ENCODE assay signal across 1 cellular context in genomic region chr1:15145327-15145726, GRCh38.
TF ChIP-seq lines count a peak whose summit lies in the region.

No MANE protein-coding gene starts in this region.

TF ChIP-seq in HepG2, 621 proteins besides CTCF, POLR2A, EP300 and RAD21 (continued from another document and continues in another):
- TF ChIP-seq NFE2L1 (CRISPR knock-in tag; IDR thresholded peaks at IDR 0.05; ENCODE audit: borderline replicate concordance) (no peak), RBM39 (IDR thresholded peaks at IDR 0.05; ENCODE audit: low read depth, low read length, poor library complexity, severe bottlenecking) (no peak), TFDP1 (CRISPR knock-in tag; IDR thresholded peaks at IDR 0.05; ENCODE audit: borderline replicate concordance) (no peak), ZMYM2 (CRISPR knock-in tag; IDR thresholded peaks at IDR 0.05) (no peak), NFE2 (CRISPR knock-in tag; IDR thresholded peaks at IDR 0.05) (no peak), ZNF552 (CRISPR knock-in tag; IDR thresholded peaks at IDR 0.05; ENCODE audit: borderline replicate concordance) (no peak), ZBTB25 (CRISPR knock-in tag; IDR thresholded peaks at IDR 0.05) (no peak), SRSF9 (IDR thresholded peaks at IDR 0.05; ENCODE audit: borderline replicate concordance, insufficient read depth, low read depth, low read length, poor library complexity, severe bottlenecking) (no peak), GZF1 (CRISPR knock-in tag; IDR thresholded peaks at IDR 0.05) (no peak), ARNT (IDR thresholded peaks at IDR 0.05) (no peak), ZNF430 (CRISPR knock-in tag; IDR thresholded peaks at IDR 0.05) (no peak), SNAI1 (CRISPR knock-in tag; IDR thresholded peaks at IDR 0.05; ENCODE audit: borderline replicate concordance) (no peak), IRF2 (CRISPR knock-in tag; IDR thresholded peaks at IDR 0.05) (peak; percentile 74), ZNF207 (IDR thresholded peaks at IDR 0.05; ENCODE audit: borderline replicate concordance) (no peak), NCOR1 (IDR thresholded peaks at IDR 0.05; ENCODE audit: borderline replicate concordance, low read length) (peak; percentile 93), ZNF281 (CRISPR knock-in tag; IDR thresholded peaks at IDR 0.05; ENCODE audit: borderline replicate concordance) (peak; percentile 53; the same call in 1 of the 2 replicates), KDM4B (CRISPR knock-in tag; IDR thresholded peaks at IDR 0.05) (no peak), MAZ (IDR thresholded peaks at IDR 0.05; ENCODE audit: borderline replicate concordance, low read depth, low read length) (no peak), MAZ (CRISPR knock-in tag; IDR thresholded peaks at IDR 0.05; ENCODE audit: low read depth) (no peak), RBM22 (optimal IDR thresholded peaks at IDR 0.05; ENCODE audit: low read length) (no peak), ZNF160 (CRISPR knock-in tag; IDR thresholded peaks at IDR 0.05) (no peak), TBP (CRISPR knock-in tag; IDR thresholded peaks at IDR 0.05) (no peak), XRCC5 (optimal IDR thresholded peaks at IDR 0.05; ENCODE audit: low read length) (no peak), ZNF749 (CRISPR knock-in tag; IDR thresholded peaks at IDR 0.05; ENCODE audit: borderline replicate concordance) (no peak), CBX1 (IDR thresholded peaks at IDR 0.05; ENCODE audit: low read depth) (no peak), PHF21A (CRISPR knock-in tag; IDR thresholded peaks at IDR 0.05) (peak; percentile 64), ZNF251 (CRISPR knock-in tag; IDR thresholded peaks at IDR 0.05) (no peak), MED13 (CRISPR knock-in tag; IDR thresholded peaks at IDR 0.05) (no peak), E2F1 (CRISPR knock-in tag; IDR thresholded peaks at IDR 0.05) (no peak), ZNF780A (CRISPR knock-in tag; IDR thresholded peaks at IDR 0.05) (no peak), ELK4 (CRISPR knock-in tag; IDR thresholded peaks at IDR 0.05; ENCODE audit: borderline replicate concordance) (no peak), SMYD3 (CRISPR knock-in tag; IDR thresholded peaks at IDR 0.05) (no peak), ZNF264 (CRISPR knock-in tag; IDR thresholded peaks at IDR 0.05) (no peak), ZNF713 (CRISPR knock-in tag; IDR thresholded peaks at IDR 0.05) (no peak), HNRNPL (IDR thresholded peaks at IDR 0.05; ENCODE audit: low read depth, low read length) (no peak), ATRX (CRISPR knock-in tag; IDR thresholded peaks at IDR 0.05; ENCODE audit: borderline replicate concordance) (no peak), FOXK2 (IDR thresholded peaks at IDR 0.05) (peak; percentile 83), ZMAT3 (CRISPR knock-in tag; conservative IDR thresholded peaks at IDR 0.05) (no peak), RBAK (CRISPR knock-in tag; IDR thresholded peaks at IDR 0.05) (no peak), ZBTB8A (CRISPR knock-in tag; IDR thresholded peaks at IDR 0.05; ENCODE audit: borderline replicate concordance, low read depth) (no peak), ZNF446 (CRISPR knock-in tag; IDR thresholded peaks at IDR 0.05) (no peak), KLF6 (CRISPR knock-in tag; IDR thresholded peaks at IDR 0.05) (no peak), MIXL1 (CRISPR knock-in tag; IDR thresholded peaks at IDR 0.05) (0 out of 2 replicates have a peak, but pooled peaks have one; percentile 42), MTA1 (CRISPR knock-in tag; IDR thresholded peaks at IDR 0.05; ENCODE audit: borderline replicate concordance) (no peak; the same call in 1 of the 2 replicates), SOX6 (IDR thresholded peaks at IDR 0.05) (no peak), SOX6 (CRISPR knock-in tag; IDR thresholded peaks at IDR 0.05) (peak; percentile 96), ZNF20 (CRISPR knock-in tag; IDR thresholded peaks at IDR 0.05) (no peak), HDAC6 (IDR thresholded peaks at IDR 0.05; ENCODE audit: low read depth, low read length) (no peak), RFXANK (CRISPR knock-in tag; IDR thresholded peaks at IDR 0.05) (no peak), ZNF296 (CRISPR knock-in tag; conservative IDR thresholded peaks at IDR 0.05) (no peak), NFYC (CRISPR knock-in tag; IDR thresholded peaks at IDR 0.05) (peak; percentile 19; the same call in 1 of the 2 replicates), HOXA5 (CRISPR knock-in tag; IDR thresholded peaks at IDR 0.05) (no peak), SETDB1 (CRISPR knock-in tag; IDR thresholded peaks at IDR 0.05; ENCODE audit: borderline replicate concordance) (no peak), ZFY (CRISPR knock-in tag; IDR thresholded peaks at IDR 0.05) (no peak), ATF3 (CRISPR knock-in tag; IDR thresholded peaks at IDR 0.05) (no peak), ZNF468 (CRISPR knock-in tag; IDR thresholded peaks at IDR 0.05) (no peak), HMG20B (CRISPR knock-in tag; conservative IDR thresholded peaks at IDR 0.05) (0 out of 2 replicates have a peak, but pooled peaks have one; percentile 40)
- TF ChIP-seq, protein P1, sequence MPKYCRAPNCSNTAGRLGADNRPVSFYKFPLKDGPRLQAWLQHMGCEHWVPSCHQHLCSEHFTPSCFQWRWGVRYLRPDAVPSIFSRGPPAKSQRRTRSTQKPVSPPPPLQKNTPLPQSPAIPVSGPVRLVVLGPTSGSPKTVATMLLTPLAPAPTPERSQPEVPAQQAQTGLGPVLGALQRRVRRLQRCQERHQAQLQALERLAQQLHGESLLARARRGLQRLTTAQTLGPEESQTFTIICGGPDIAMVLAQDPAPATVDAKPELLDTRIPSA (CRISPR knock-in tag; IDR thresholded peaks at IDR 0.05; ENCODE audit: borderline replicate concordance): no peak
- TF ChIP-seq, protein P2, sequence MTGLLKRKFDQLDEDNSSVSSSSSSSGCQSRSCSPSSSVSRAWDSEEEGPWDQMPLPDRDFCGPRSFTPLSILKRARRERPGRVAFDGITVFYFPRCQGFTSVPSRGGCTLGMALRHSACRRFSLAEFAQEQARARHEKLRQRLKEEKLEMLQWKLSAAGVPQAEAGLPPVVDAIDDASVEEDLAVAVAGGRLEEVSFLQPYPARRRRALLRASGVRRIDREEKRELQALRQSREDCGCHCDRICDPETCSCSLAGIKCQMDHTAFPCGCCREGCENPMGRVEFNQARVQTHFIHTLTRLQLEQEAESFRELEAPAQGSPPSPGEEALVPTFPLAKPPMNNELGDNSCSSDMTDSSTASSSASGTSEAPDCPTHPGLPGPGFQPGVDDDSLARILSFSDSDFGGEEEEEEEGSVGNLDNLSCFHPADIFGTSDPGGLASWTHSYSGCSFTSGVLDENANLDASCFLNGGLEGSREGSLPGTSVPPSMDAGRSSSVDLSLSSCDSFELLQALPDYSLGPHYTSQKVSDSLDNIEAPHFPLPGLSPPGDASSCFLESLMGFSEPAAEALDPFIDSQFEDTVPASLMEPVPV (CRISPR knock-in tag; IDR thresholded peaks at IDR 0.05): no peak
- TF ChIP-seq, protein P3, sequence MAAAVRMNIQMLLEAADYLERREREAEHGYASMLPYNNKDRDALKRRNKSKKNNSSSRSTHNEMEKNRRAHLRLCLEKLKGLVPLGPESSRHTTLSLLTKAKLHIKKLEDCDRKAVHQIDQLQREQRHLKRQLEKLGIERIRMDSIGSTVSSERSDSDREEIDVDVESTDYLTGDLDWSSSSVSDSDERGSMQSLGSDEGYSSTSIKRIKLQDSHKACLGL (CRISPR knock-in tag; IDR thresholded peaks at IDR 0.05): no peak
- TF ChIP-seq, protein P4, sequence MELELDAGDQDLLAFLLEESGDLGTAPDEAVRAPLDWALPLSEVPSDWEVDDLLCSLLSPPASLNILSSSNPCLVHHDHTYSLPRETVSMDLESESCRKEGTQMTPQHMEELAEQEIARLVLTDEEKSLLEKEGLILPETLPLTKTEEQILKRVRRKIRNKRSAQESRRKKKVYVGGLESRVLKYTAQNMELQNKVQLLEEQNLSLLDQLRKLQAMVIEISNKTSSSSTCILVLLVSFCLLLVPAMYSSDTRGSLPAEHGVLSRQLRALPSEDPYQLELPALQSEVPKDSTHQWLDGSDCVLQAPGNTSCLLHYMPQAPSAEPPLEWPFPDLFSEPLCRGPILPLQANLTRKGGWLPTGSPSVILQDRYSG (CRISPR knock-in tag; IDR thresholded peaks at IDR 0.05): no peak
- TF ChIP-seq, protein P5, sequence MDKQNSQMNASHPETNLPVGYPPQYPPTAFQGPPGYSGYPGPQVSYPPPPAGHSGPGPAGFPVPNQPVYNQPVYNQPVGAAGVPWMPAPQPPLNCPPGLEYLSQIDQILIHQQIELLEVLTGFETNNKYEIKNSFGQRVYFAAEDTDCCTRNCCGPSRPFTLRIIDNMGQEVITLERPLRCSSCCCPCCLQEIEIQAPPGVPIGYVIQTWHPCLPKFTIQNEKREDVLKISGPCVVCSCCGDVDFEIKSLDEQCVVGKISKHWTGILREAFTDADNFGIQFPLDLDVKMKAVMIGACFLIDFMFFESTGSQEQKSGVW (CRISPR knock-in tag; IDR thresholded peaks at IDR 0.05; ENCODE audit: borderline replicate concordance): no peak
- TF ChIP-seq, protein P6, sequence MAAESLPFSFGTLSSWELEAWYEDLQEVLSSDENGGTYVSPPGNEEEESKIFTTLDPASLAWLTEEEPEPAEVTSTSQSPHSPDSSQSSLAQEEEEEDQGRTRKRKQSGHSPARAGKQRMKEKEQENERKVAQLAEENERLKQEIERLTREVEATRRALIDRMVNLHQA (CRISPR knock-in tag; IDR thresholded peaks at IDR 0.05): no peak
- TF ChIP-seq, protein P7, sequence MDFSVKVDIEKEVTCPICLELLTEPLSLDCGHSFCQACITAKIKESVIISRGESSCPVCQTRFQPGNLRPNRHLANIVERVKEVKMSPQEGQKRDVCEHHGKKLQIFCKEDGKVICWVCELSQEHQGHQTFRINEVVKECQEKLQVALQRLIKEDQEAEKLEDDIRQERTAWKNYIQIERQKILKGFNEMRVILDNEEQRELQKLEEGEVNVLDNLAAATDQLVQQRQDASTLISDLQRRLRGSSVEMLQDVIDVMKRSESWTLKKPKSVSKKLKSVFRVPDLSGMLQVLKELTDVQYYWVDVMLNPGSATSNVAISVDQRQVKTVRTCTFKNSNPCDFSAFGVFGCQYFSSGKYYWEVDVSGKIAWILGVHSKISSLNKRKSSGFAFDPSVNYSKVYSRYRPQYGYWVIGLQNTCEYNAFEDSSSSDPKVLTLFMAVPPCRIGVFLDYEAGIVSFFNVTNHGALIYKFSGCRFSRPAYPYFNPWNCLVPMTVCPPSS (IDR thresholded peaks at IDR 0.05): no peak
